33 cellular contexts compared by ENCODE assay signal in the genomic region with DNA sequence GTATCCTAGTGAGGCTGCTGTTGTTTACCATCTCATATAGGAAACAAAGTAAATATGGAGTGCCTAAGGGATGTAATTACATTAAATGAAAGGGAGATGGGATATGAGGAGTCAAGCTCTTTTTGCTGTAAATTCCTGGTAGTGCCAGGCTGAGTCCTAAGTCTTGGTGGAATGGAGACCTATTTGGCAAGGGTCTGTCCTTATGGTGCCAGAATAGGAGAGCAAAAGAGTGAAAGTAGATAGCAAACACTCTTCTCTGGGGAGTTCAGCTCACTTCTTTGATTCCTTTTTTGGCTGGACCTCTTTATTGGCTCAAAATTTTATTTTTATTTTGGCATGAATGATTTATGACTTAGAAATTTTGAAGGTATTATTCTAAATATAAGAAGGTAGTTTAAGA.
"Had no signal": no experiment of that assay in that cellular context is flagged by ENCODE, and none has a peak within 500 bp of the region (broad histone marks: within the 10 kb centered on the region; RNA-seq: fewer than 3 reads in every experiment).

No MANE protein-coding gene starts in this region.

- H3K36me3 ChIP-seq: adrenal gland, esophagus muscularis mucosa, gastrocnemius medialis, heart left ventricle had no signal

- H3K4me1 ChIP-seq: esophagus muscularis mucosa, foreskin keratinocyte, gastrocnemius medialis, heart left ventricle had no signal

- H3K9me3 Mint-ChIP-seq: activated CD4-positive, alpha-beta memory T cell treated with anti-CD3 and anti-CD28 coated beads for 36 hours; activated CD4-positive, alpha-beta T cell treated with anti-CD3 and anti-CD28 coated beads, Interleukin-2, amount 10 ng/mL, durations not matched to agents 24 days and 14 days; activated naive CD4-positive, alpha-beta T cell treated with anti-CD3 and anti-CD28 coated beads for 36 hours; activated naive CD4-positive, alpha-beta T cell treated with anti-CD3 and anti-CD28 coated beads, Interleukin-2, amount 50 U/mL, for 24 hours; activated naive CD8-positive, alpha-beta T cell treated with anti-CD3 and anti-CD28 coated beads for 36 hours; activated naive CD8-positive, alpha-beta T cell treated with anti-CD3 and anti-CD28 coated beads, Interleukin-2, amount 50 U/mL, for 24 hours; activated T-helper 1 cell treated with anti-CD3 and anti-CD28 coated beads, Interleukin-12 subunit alpha, Interleukin-12 subunit beta, Interleukin-2, Interleukin-4 antibody, amounts not matched to agents 30 ng/mL and 10 ng/mL and 1 ng/mL, durations not matched to agents 14 hours and 24 hours and 36 hours; activated T-helper 2 cell treated with anti-CD3 and anti-CD28 coated beads, Interferon-gamma antibody, Interleukin-2, Interleukin-4, amounts not matched to agents 10 μg/mL and 5 μg/mL and 100 μg/mL, durations not matched to agents 14 hours and 24 hours and 36 hours; effector memory CD8-positive, alpha-beta T cell had no signal

- H3K9me3 ChIP-seq: adrenal gland, body of pancreas, esophagus muscularis mucosa, gastrocnemius medialis, heart left ventricle had no signal

- ATAC-seq: activated CD4-positive, alpha-beta T cell treated with anti-CD3 and anti-CD28 coated beads for 36 hours; activated CD8-positive, alpha-beta memory T cell treated with anti-CD3 and anti-CD28 coated beads, Interleukin-2, amount 10 ng/mL, durations not matched to agents 7 days and 5 days; activated CD8-positive, alpha-beta T cell treated with anti-CD3 and anti-CD28 coated beads, Interleukin-2, amount 10 ng/mL, durations not matched to agents 7 days and 5 days; activated naive CD8-positive, alpha-beta T cell treated with anti-CD3 and anti-CD28 coated beads, Interleukin-2, amount 50 U/mL, for 24 hours; body of pancreas; effector memory CD8-positive, alpha-beta T cell; foreskin keratinocyte; gastrocnemius medialis; heart left ventricle had no signal

- H3K36me3 Mint-ChIP-seq: activated CD4-positive, alpha-beta memory T cell treated with anti-CD3 and anti-CD28 coated beads for 36 hours; activated CD8-positive, alpha-beta memory T cell treated with anti-CD3 and anti-CD28 coated beads, Interleukin-2, amount 10 ng/mL, durations not matched to agents 7 days and 5 days; activated naive CD4-positive, alpha-beta T cell treated with anti-CD3 and anti-CD28 coated beads, Interleukin-2, amount 50 U/mL, for 24 hours; activated naive CD8-positive, alpha-beta T cell treated with anti-CD3 and anti-CD28 coated beads for 36 hours had no signal

- H3K27me3 Mint-ChIP-seq: activated CD4-positive, alpha-beta T cell treated with anti-CD3 and anti-CD28 coated beads for 36 hours; activated CD4-positive, alpha-beta T cell treated with anti-CD3 and anti-CD28 coated beads, Interleukin-2, amount 10 ng/mL, durations not matched to agents 24 days and 14 days; activated CD8-positive, alpha-beta memory T cell treated with anti-CD3 and anti-CD28 coated beads, Interleukin-2, amount 10 ng/mL, durations not matched to agents 7 days and 5 days; activated naive CD4-positive, alpha-beta T cell treated with anti-CD3 and anti-CD28 coated beads, Interleukin-2, amount 50 U/mL, for 24 hours; activated naive CD8-positive, alpha-beta T cell treated with anti-CD3 and anti-CD28 coated beads for 36 hours; activated naive CD8-positive, alpha-beta T cell treated with anti-CD3 and anti-CD28 coated beads, Interleukin-2, amount 50 U/mL, for 24 hours; effector memory CD8-positive, alpha-beta T cell had no signal

- H3K4me3 Mint-ChIP-seq: activated CD4-positive, alpha-beta memory T cell treated with anti-CD3 and anti-CD28 coated beads for 36 hours; activated CD4-positive, alpha-beta T cell treated with anti-CD3 and anti-CD28 coated beads for 36 hours; activated CD4-positive, alpha-beta T cell treated with anti-CD3 and anti-CD28 coated beads, Interleukin-2, amount 10 ng/mL, durations not matched to agents 24 days and 14 days; activated CD8-positive, alpha-beta memory T cell treated with anti-CD3 and anti-CD28 coated beads, Interleukin-2, amount 10 ng/mL, durations not matched to agents 7 days and 5 days; activated CD8-positive, alpha-beta T cell treated with anti-CD3 and anti-CD28 coated beads, Interleukin-2, amount 10 ng/mL, durations not matched to agents 7 days and 5 days; activated naive CD4-positive, alpha-beta T cell treated with anti-CD3 and anti-CD28 coated beads for 36 hours; activated naive CD4-positive, alpha-beta T cell treated with anti-CD3 and anti-CD28 coated beads, Interleukin-2, amount 50 U/mL, for 24 hours; activated naive CD8-positive, alpha-beta T cell treated with anti-CD3 and anti-CD28 coated beads for 36 hours; activated naive CD8-positive, alpha-beta T cell treated with anti-CD3 and anti-CD28 coated beads, Interleukin-2, amount 50 U/mL, for 24 hours; activated T-helper 1 cell treated with anti-CD3 and anti-CD28 coated beads, Interleukin-12 subunit alpha, Interleukin-12 subunit beta, Interleukin-2, Interleukin-4 antibody, amounts not matched to agents 30 ng/mL and 10 ng/mL and 1 ng/mL, durations not matched to agents 14 hours and 24 hours and 36 hours; effector memory CD8-positive, alpha-beta T cell had no signal

- H3K4me1 Mint-ChIP-seq: activated CD4-positive, alpha-beta T cell treated with anti-CD3 and anti-CD28 coated beads for 36 hours; activated CD4-positive, alpha-beta T cell treated with anti-CD3 and anti-CD28 coated beads, Interleukin-2, amount 10 ng/mL, durations not matched to agents 24 days and 14 days; activated CD8-positive, alpha-beta memory T cell treated with anti-CD3 and anti-CD28 coated beads, Interleukin-2, amount 10 ng/mL, durations not matched to agents 7 days and 5 days; activated naive CD4-positive, alpha-beta T cell treated with anti-CD3 and anti-CD28 coated beads, Interleukin-2, amount 50 U/mL, for 24 hours; activated naive CD8-positive, alpha-beta T cell treated with anti-CD3 and anti-CD28 coated beads for 36 hours; activated naive CD8-positive, alpha-beta T cell treated with anti-CD3 and anti-CD28 coated beads, Interleukin-2, amount 50 U/mL, for 24 hours had no signal

- H3K27ac Mint-ChIP-seq: activated CD4-positive, alpha-beta memory T cell treated with anti-CD3 and anti-CD28 coated beads for 36 hours; activated CD4-positive, alpha-beta T cell treated with anti-CD3 and anti-CD28 coated beads for 36 hours; activated CD4-positive, alpha-beta T cell treated with anti-CD3 and anti-CD28 coated beads, Interleukin-2, amount 10 ng/mL, durations not matched to agents 24 days and 14 days; activated CD8-positive, alpha-beta memory T cell treated with anti-CD3 and anti-CD28 coated beads, Interleukin-2, amount 10 ng/mL, durations not matched to agents 7 days and 5 days; activated CD8-positive, alpha-beta T cell treated with anti-CD3 and anti-CD28 coated beads, Interleukin-2, amount 10 ng/mL, durations not matched to agents 7 days and 5 days; activated naive CD4-positive, alpha-beta T cell treated with anti-CD3 and anti-CD28 coated beads for 36 hours; activated naive CD4-positive, alpha-beta T cell treated with anti-CD3 and anti-CD28 coated beads, Interleukin-2, amount 50 U/mL, for 24 hours; activated naive CD8-positive, alpha-beta T cell treated with anti-CD3 and anti-CD28 coated beads for 36 hours; activated naive CD8-positive, alpha-beta T cell treated with anti-CD3 and anti-CD28 coated beads, Interleukin-2, amount 50 U/mL, for 24 hours; activated T-helper 1 cell treated with anti-CD3 and anti-CD28 coated beads, Interleukin-12 subunit alpha, Interleukin-12 subunit beta, Interleukin-2, Interleukin-4 antibody, amounts not matched to agents 30 ng/mL and 10 ng/mL and 1 ng/mL, durations not matched to agents 14 hours and 24 hours and 36 hours; activated T-helper 2 cell treated with anti-CD3 and anti-CD28 coated beads, Interferon-gamma antibody, Interleukin-2, Interleukin-4, amounts not matched to agents 10 μg/mL and 5 μg/mL and 100 μg/mL, durations not matched to agents 14 hours and 24 hours and 36 hours; effector memory CD8-positive, alpha-beta T cell had no signal

- DNase-seq: activated CD4-positive, alpha-beta memory T cell treated with anti-CD3 and anti-CD28 coated beads for 36 hours; activated CD4-positive, alpha-beta T cell treated with anti-CD3 and anti-CD28 coated beads for 36 hours; activated CD4-positive, alpha-beta T cell treated with anti-CD3 and anti-CD28 coated beads, Interleukin-2, amount 10 ng/mL, durations not matched to agents 24 days and 14 days; activated CD4-positive, CD25-positive, alpha-beta regulatory T cell; activated CD4-positive, CD25-positive, alpha-beta regulatory T cell treated with anti-CD3 and anti-CD28 coated beads, Interleukin-2, amount 50 U/mL, for 72 hours; activated CD8-positive, alpha-beta memory T cell treated with anti-CD3 and anti-CD28 coated beads, Interleukin-2, amount 10 ng/mL, durations not matched to agents 7 days and 5 days; activated CD8-positive, alpha-beta memory T cell treated with anti-CD3 and anti-CD28 coated beads, Interleukin-2, amount 50 U/mL, for 4 hours; activated CD8-positive, alpha-beta T cell treated with anti-CD3 and anti-CD28 coated beads, Interleukin-2, amount 10 ng/mL, durations not matched to agents 7 days and 5 days; activated effector memory CD4-positive, alpha-beta T cell treated with anti-CD3 and anti-CD28 coated beads, Interleukin-2, amount 50 U/mL, for 16 hours; activated naive CD4-positive, alpha-beta T cell treated with anti-CD3 and anti-CD28 coated beads for 36 hours; activated naive CD8-positive, alpha-beta T cell treated with anti-CD3 and anti-CD28 coated beads for 36 hours; activated naive CD8-positive, alpha-beta T cell treated with anti-CD3 and anti-CD28 coated beads, Interleukin-2, amount 50 U/mL, for 24 hours; activated T-cell treated with anti-CD3 and anti-CD28 coated beads, Interleukin-2, amount 50 U/mL, for 1 hour; activated T-cell treated with anti-CD3 and anti-CD28 coated beads, Interleukin-2, amount 50 U/mL, for 48 hours; adrenal gland; amygdala; aorta; body of pancreas; caudate nucleus; cortex of kidney; dermis blood vessel endothelial cell; effector CD4-positive, alpha-beta T cell; effector memory CD8-positive, alpha-beta T cell; erythroblast; foreskin keratinocyte; gastrocnemius medialis; glutamatergic neuron; heart left ventricle; T-helper 2 cell had no signal

- H3K27ac ChIP-seq: adrenal gland, body of pancreas, esophagus muscularis mucosa, foreskin keratinocyte, gastrocnemius medialis, heart left ventricle had no signal

- H3K4me3 ChIP-seq: adrenal gland, body of pancreas, esophagus muscularis mucosa, gastrocnemius medialis, heart left ventricle had no signal

- H3K27me3 ChIP-seq: adrenal gland, body of pancreas, esophagus muscularis mucosa, gastrocnemius medialis had no signal
